ENCODE assay signal across 10 cellular contexts in genomic region chr9:99012957-99013512, GRCh38.
DNase-seq lines count a peak whose midpoint lies in the region; ATAC-seq and TF ChIP-seq lines count a peak whose summit lies in the region.
"Had no signal": no experiment of that assay in that cellular context is flagged by ENCODE, and none has a peak within 500 bp of the region (broad histone marks: within the 10 kb centered on the region; RNA-seq: fewer than 3 reads in every experiment).

No MANE protein-coding gene starts in this region.

- H3K9me3 Mint-ChIP-seq in osteocyte (ENCODE audit: unreplicated experiment): peaks cover 9% of the 10 kb centered on the region

- peaks cover 2% of the 10 kb centered on the region for H3K36me3 Mint-ChIP-seq in osteocyte (ENCODE audit: unreplicated experiment)

- no peak overlapping the region for H3K27ac ChIP-seq in 22Rv1

- ATAC-seq in left cardiac atrium: peak; percentile 73 to 84
- ATAC-seq in HG03139 (IDR thresholded peaks at IDR 0.05; ENCODE audit: unreplicated experiment): no peak

- H3K4me3 Mint-ChIP-seq in osteocyte (ENCODE audit: unreplicated experiment): no peak overlapping the region
- H3K4me3 Mint-ChIP-seq: neural crest cell had no signal

- peaks cover 6% of the 10 kb centered on the region for H3K4me1 Mint-ChIP-seq in osteocyte (ENCODE audit: unreplicated experiment)
- H3K4me1 Mint-ChIP-seq: neural crest cell had no signal

- TF ChIP-seq CTCF in 22Rv1 (IDR thresholded peaks at IDR 0.05): 0 out of 2 replicates have a peak, but pooled peaks have one; percentile 7
- TF ChIP-seq CTCF in GM12873 (IDR thresholded peaks at IDR 0.05; ENCODE audit: insufficient read depth, low read depth, low read length, missing control alignments): peak; percentile 36
- no peak for TF ChIP-seq CTCF in osteocyte (IDR thresholded peaks at IDR 0.05)

- peak; percentile 26 to 32 for DNase-seq in activated T-cell treated with anti-CD3 and anti-CD28 coated beads, Interleukin-2, amount 50 U/mL, for 48 hours
- no peak for DNase-seq in left cardiac atrium
- no peak for DNase-seq in osteocyte (ENCODE audit: extremely low spot score, unreplicated experiment)
- no peak for DNase-seq in RPMI8226
- DNase-seq in germinal center (ENCODE audit: low spot score): no peak
- DNase-seq: NCI-H524 had no signal

- H3K27me3 Mint-ChIP-seq in osteocyte (ENCODE audit: unreplicated experiment): no peaks in the 10 kb centered on the region

- H3K27ac Mint-ChIP-seq in osteocyte (ENCODE audit: unreplicated experiment): no peak overlapping the region

- intact Hi-C loops in left cardiac atrium (cut with DNase I): no loop called here

Comparison
In these comparisons a context has a peak if more than half of its experiments do, and no peak if none do; other contexts are left out.
1. DNase-seq: peak in activated T-cell treated with anti-CD3 and anti-CD28 coated beads, Interleukin-2, amount 50 U/mL, for 48 hours (2 of 2); none in left cardiac atrium (single experiment), osteocyte (single experiment), RPMI8226 (single experiment) and germinal center (single experiment).